Comparison of ENCODE assay signal across 19 cellular contexts in the genomic region with DNA sequence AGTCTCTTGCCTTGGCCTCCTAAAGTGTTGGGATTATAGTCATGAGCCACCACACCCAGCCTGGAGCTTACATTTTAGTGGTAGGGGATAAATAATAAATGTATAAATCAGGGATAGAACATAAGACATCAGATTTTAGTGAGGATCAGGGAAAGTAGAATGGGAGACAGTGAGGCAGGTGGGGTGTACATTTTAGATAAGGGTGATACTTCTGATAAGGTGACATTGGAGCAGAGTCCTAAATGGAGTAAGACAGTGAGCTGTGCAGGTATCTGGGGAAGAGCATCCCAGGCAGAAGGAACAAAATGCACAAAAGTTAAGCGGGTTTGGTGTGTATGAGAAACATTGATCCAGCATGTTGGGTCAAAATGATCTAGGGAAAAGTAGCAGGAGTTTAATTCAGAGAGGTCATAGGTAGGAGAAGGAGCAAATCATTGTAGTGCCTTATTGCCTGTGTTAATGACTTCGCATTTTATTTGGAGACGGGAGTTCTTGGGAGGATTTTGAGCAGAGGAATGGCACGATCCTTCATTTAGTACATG. TPM values are rescaled to one million over a fixed set of nuclear protein-coding genes. Genes with fewer than 3 reads are reported as not detected.
A peak's percentile ranks its signal among the peaks of the same experiment; 100 is the strongest.
DNase-seq lines count a peak whose midpoint lies in the region; ATAC-seq and TF ChIP-seq lines count a peak whose summit lies in the region.
"Had no signal": no experiment of that assay in that cellular context is flagged by ENCODE, and none has a peak within 500 bp of the region (broad histone marks: within the 10 kb centered on the region; RNA-seq: fewer than 3 reads in every experiment).

No MANE protein-coding gene starts in this region.

- POLR2A ChIA-PET in activated CD4-positive, alpha-beta T cell treated with anti-CD3 and anti-CD28 coated beads for 36 hours (lab: Charles Lee) = no interaction called here

- no peak overlapping the region for H2AFZ ChIP-seq in OCI-LY1 (ENCODE audit: low read length)

- H3K36me3 ChIP-seq in OCI-LY1 (ENCODE audit: insufficient read depth, low read length) = no peaks in the 10 kb centered on the region
- H3K36me3 ChIP-seq: breast epithelium, upper lobe of left lung had no signal

- no peaks in the 10 kb centered on the region for H4K20me1 ChIP-seq in OCI-LY1 (ENCODE audit: insufficient read depth, low read length)

- TF ChIP-seq CTCF in OCI-LY1 (IDR thresholded peaks at IDR 0.05; ENCODE audit: low read length) = no peak

- H3K9me3 Mint-ChIP-seq in activated CD4-positive, alpha-beta T cell treated with anti-CD3 and anti-CD28 coated beads for 36 hours (ENCODE audit: low read depth) = no peaks in the 10 kb centered on the region
- H3K9me3 Mint-ChIP-seq in activated naive CD8-positive, alpha-beta T cell (ENCODE audit: low read depth) = no peaks in the 10 kb centered on the region
- no peaks in the 10 kb centered on the region for H3K9me3 Mint-ChIP-seq in natural killer cell treated with Interleukin-12 subunit alpha and Interleukin-12 subunit beta and Interleukin-15 and Interleukin-18, amount 100 ng/mL, for 72 hours

- intact Hi-C loops in activated CD4-positive, alpha-beta T cell treated with anti-CD3 and anti-CD28 coated beads for 36 hours (cut with DNase I, micrococcal nuclease) = loop anchor here in 1 of 2 experiments (5.0 kb wide), 2 partner anchors 38 to 257 kb away; a partner anchor contains a TSS

- peaks cover 67% of the 10 kb centered on the region for H3K79me2 ChIP-seq in OCI-LY1 (ENCODE audit: insufficient read depth, low read length)

- H3K9me2 ChIP-seq in OCI-LY1 (ENCODE audit: low read depth, low read length) = no peaks in the 10 kb centered on the region

- no peak overlapping the region for H3K4me3 Mint-ChIP-seq in activated CD4-positive, alpha-beta T cell treated with anti-CD3 and anti-CD28 coated beads for 36 hours
- peak overlapping the region; percentile 6 for H3K4me3 Mint-ChIP-seq in activated naive CD8-positive, alpha-beta T cell
- peak overlapping the region; percentile 13 for H3K4me3 Mint-ChIP-seq in natural killer cell treated with Interleukin-12 subunit alpha and Interleukin-12 subunit beta and Interleukin-15 and Interleukin-18, amount 100 ng/mL, for 72 hours

- H3K9me3 ChIP-seq in OCI-LY1 (ENCODE audit: low read length) = no peaks in the 10 kb centered on the region
- H3K9me3 ChIP-seq: breast epithelium, upper lobe of left lung had no signal

- H3K9ac ChIP-seq in OCI-LY1 (ENCODE audit: low read length) = no peak overlapping the region
- H3K9ac ChIP-seq: KMS-11 had no signal

- H3K4me2 ChIP-seq in OCI-LY1 (ENCODE audit: low read length) = no peak overlapping the region

- H3K27ac ChIP-seq in OCI-LY1 (ENCODE audit: low read depth, low read length, poor library complexity, severe bottlenecking) = peak overlapping the region; percentile 97
- H3K27ac ChIP-seq: breast epithelium, dorsolateral prefrontal cortex, KMS-11 had no signal

- H3K27me3 Mint-ChIP-seq in activated CD4-positive, alpha-beta T cell treated with anti-CD3 and anti-CD28 coated beads for 36 hours = no peaks in the 10 kb centered on the region
- no peaks in the 10 kb centered on the region for H3K27me3 Mint-ChIP-seq in activated naive CD8-positive, alpha-beta T cell
- no peaks in the 10 kb centered on the region for H3K27me3 Mint-ChIP-seq in natural killer cell treated with Interleukin-12 subunit alpha and Interleukin-12 subunit beta and Interleukin-15 and Interleukin-18, amount 100 ng/mL, for 72 hours

- peaks cover 54% of the 10 kb centered on the region for H3K4me1 ChIP-seq in OCI-LY1 (ENCODE audit: insufficient read depth, low read length, severe bottlenecking)
- H3K4me1 ChIP-seq: breast epithelium had no signal

- H3K4me1 Mint-ChIP-seq in activated CD4-positive, alpha-beta T cell treated with anti-CD3 and anti-CD28 coated beads for 36 hours = peaks cover 54% of the 10 kb centered on the region
- peaks cover 69% of the 10 kb centered on the region for H3K4me1 Mint-ChIP-seq in activated naive CD8-positive, alpha-beta T cell (ENCODE audit: low read depth)
- H3K4me1 Mint-ChIP-seq in natural killer cell treated with Interleukin-12 subunit alpha and Interleukin-12 subunit beta and Interleukin-15 and Interleukin-18, amount 100 ng/mL, for 72 hours (ENCODE audit: low read depth in 2 of 2) = peaks cover 29 to 39% of the 10 kb centered on the region in 2 donors

- no peak for ATAC-seq in activated CD4-positive, alpha-beta T cell treated with anti-CD3 and anti-CD28 coated beads for 36 hours
- ATAC-seq in natural killer cell treated with Interleukin-12 subunit alpha and Interleukin-12 subunit beta and Interleukin-15 and Interleukin-18, amount 100 ng/mL, for 72 hours = no peak
- ATAC-seq: esophagus mucosa had no signal

- peaks cover 13% of the 10 kb centered on the region for H3F3A ChIP-seq in OCI-LY1 (ENCODE audit: insufficient read depth, low read length)

- no peak for DNase-seq in activated CD4-positive, alpha-beta T cell treated with anti-CD3 and anti-CD28 coated beads for 36 hours
- DNase-seq in activated CD4-positive, alpha-beta T cell treated with anti-CD3 and anti-CD28 coated beads for 4 hours = no peak
- no peak for DNase-seq in natural killer cell treated with Interleukin-12 subunit alpha and Interleukin-12 subunit beta and Interleukin-15 and Interleukin-18, amount 100 ng/mL, for 72 hours (ENCODE audit: low spot score)
- DNase-seq in NCI-H1694 treated with DMSO at 0.1 percent for 48 hours (lab: John Stamatoyannopoulos, UW) (no peak), NCI-H1105 treated with DMSO at 0.1 percent for 48 hours (lab: John Stamatoyannopoulos, UW) (no peak), SIG-M5 (lab: John Stamatoyannopoulos, UW) (no peak)
- DNase-seq: C1 segment of cervical spinal cord; DMS79 treated with DMSO at 0.1 percent for 48 hours; dorsolateral prefrontal cortex; NCI-H1048; NCI-H524 treated with DMSO at 0.1 percent for 48 hours; OCI-M1; stimulated activated naive CD4-positive, alpha-beta T cell; upper lobe of left lung had no signal

- peaks cover 2% of the 10 kb centered on the region for H3K36me3 Mint-ChIP-seq in activated CD4-positive, alpha-beta T cell treated with anti-CD3 and anti-CD28 coated beads for 36 hours (ENCODE audit: low read depth)
- no peaks in the 10 kb centered on the region for H3K36me3 Mint-ChIP-seq in activated naive CD8-positive, alpha-beta T cell
- no peaks in the 10 kb centered on the region for H3K36me3 Mint-ChIP-seq in natural killer cell treated with Interleukin-12 subunit alpha and Interleukin-12 subunit beta and Interleukin-15 and Interleukin-18, amount 100 ng/mL, for 72 hours

- no peaks in the 10 kb centered on the region for H3K27me3 ChIP-seq in OCI-LY1 (ENCODE audit: insufficient read depth, low read length)
- H3K27me3 ChIP-seq: breast epithelium, dorsolateral prefrontal cortex, upper lobe of left lung had no signal

- peak overlapping the region; percentile 49 for H3K27ac Mint-ChIP-seq in activated CD4-positive, alpha-beta T cell treated with anti-CD3 and anti-CD28 coated beads for 36 hours
- H3K27ac Mint-ChIP-seq in activated naive CD8-positive, alpha-beta T cell = peak overlapping the region; percentile 83
- peak overlapping the region; percentile 88 to 90 for H3K27ac Mint-ChIP-seq in natural killer cell treated with Interleukin-12 subunit alpha and Interleukin-12 subunit beta and Interleukin-15 and Interleukin-18, amount 100 ng/mL, for 72 hours

- CTCF ChIA-PET in activated CD4-positive, alpha-beta T cell treated with anti-CD3 and anti-CD28 coated beads for 36 hours (lab: Charles Lee) = no interaction called here

- H3K4me3 ChIP-seq in OCI-LY1 (ENCODE audit: low read depth, low read length, poor library complexity, severe bottlenecking) = no peak overlapping the region
- H3K4me3 ChIP-seq: breast epithelium, dorsolateral prefrontal cortex, upper lobe of left lung had no signal

RNA-seq across cellular contexts. Expression of a gene that starts 11.1 kb away (rescaled TPM):
- total RNA-seq in activated CD4-positive, alpha-beta T cell treated with anti-CD3 and anti-CD28 coated beads for 36 hours = 100 to 1,000 TPM in 1 of 2 experiments, 10 to 100 TPM in 1; 75.5 to 130 TPM
- total RNA-seq in natural killer cell treated with Interleukin-12 subunit alpha and Interleukin-12 subunit beta and Interleukin-15 and Interleukin-18, amount 100 ng/mL, for 72 hours = 10 to 100 TPM; 50.7 to 60.5 TPM
